8 cellular contexts compared by ENCODE assay signal in the genomic region with DNA sequence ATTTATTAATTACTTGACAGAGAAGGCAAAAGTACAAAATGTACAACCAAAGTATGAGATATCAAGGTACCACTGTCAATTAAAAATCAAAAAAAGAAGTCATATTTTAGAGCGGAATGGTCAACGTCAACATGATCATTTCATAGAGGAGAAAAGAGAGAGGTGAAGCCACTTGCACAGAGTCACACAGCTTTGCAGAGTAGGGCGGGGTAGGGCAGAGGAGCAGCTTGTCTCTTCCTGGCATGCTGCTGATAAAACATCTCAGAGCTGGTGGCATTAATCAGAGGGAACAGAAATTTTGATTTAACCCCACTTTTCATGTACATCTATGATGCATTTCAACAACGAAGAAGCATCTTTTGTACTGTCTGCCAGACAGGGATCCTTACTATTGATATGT.
"Had no signal": no experiment of that assay in that cellular context is flagged by ENCODE, and none has a peak within 500 bp of the region (broad histone marks: within the 10 kb centered on the region; RNA-seq: fewer than 3 reads in every experiment).

No MANE protein-coding gene starts in this region.

- FAIRE-seq: HTR-8/SVneo had no signal

- H3K27ac ChIP-seq: GM23248 had no signal

- ATAC-seq: HCT116 had no signal

- DNase-seq: GM23248, GOT3, H7, HFFc6, KG1 had no signal

- H3K4me3 ChIP-seq: GM23248, HAP-1 had no signal

- H3K36me3 ChIP-seq: HAP-1 had no signal

- H3K9me3 ChIP-seq: HAP-1 had no signal

- H2AFZ ChIP-seq: GM23248 had no signal

- H3K9ac ChIP-seq: GM23248 had no signal
